9 cellular contexts compared by ENCODE assay signal in the genomic region with DNA sequence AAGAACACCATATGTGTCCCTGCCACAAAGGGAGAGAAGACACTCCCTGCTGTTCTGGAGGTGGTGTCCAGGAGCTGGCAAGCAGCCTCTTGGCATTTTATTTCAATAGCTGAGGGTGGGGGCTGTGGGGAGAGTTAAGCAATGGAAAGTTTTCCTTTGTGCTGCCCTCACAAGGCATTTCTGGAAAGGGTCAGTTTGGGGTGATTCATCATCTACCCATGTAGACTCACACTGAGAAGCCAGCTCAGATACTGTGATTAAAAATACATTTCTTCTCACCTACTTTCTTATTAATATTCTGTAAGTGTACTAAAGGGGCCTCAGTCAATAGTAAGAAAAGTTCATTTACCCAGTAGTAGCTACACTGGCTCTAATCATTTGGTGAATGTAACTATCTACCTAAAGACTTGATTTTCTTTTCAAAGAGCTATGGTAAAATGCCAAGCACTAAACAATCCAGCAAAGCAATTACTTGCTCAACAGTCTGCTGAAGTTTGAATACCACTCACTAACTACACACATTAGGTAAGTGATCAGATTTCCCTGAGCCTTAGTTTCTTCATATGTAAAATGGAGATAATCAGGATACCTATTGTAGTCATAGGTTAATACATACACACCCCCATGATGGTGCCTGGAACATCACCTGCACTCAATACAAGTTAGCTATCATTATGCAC. TPM values are rescaled to one million over a fixed set of nuclear protein-coding genes. Genes with fewer than 3 reads are reported as not detected.
DNase-seq lines count a peak whose midpoint lies in the region; ATAC-seq and TF ChIP-seq lines count a peak whose summit lies in the region.
"Had no signal": no experiment of that assay in that cellular context is flagged by ENCODE, and none has a peak within 500 bp of the region (broad histone marks: within the 10 kb centered on the region; RNA-seq: fewer than 3 reads in every experiment).

No MANE protein-coding gene starts in this region.

- POLR2A ChIA-PET in HCT116 (lab: Charles Lee): no interaction called here

- intact Hi-C loops in HCT116 (cut with micrococcal nuclease): no loop called here
- intact Hi-C loops in right cardiac atrium (cut with DNase I): loop anchor here in 1 of 4 donors (10.0 kb wide), 1 partner anchor 149 kb away; no protein-coding TSS in a partner anchor

- H4K20me1 ChIP-seq in HCT116 (ENCODE audit: insufficient read depth): no peaks in the 10 kb centered on the region

- no peak for TF ChIP-seq POLR2A in HCT116 (IDR thresholded peaks at IDR 0.05; ENCODE audit: borderline replicate concordance, extremely low read depth, insufficient read depth, insufficient read length)

- peaks cover 12 to 22% of the 10 kb centered on the region in 2 experiments for H3K4me1 ChIP-seq in HCT116 (ENCODE audit: control insufficient read depth in 1 of 2, insufficient read depth in 2 of 2, low read length in 2 of 2)
- peaks cover 12% of the 10 kb centered on the region for H3K4me1 ChIP-seq in right cardiac atrium (ENCODE audit: control insufficient read depth, insufficient read depth, low read length)
- H3K4me1 ChIP-seq in skeletal muscle tissue (ENCODE audit: control insufficient read depth in 3 of 3, insufficient read depth in 3 of 3, low read length in 3 of 3): peaks cover 22 to 38% (median 32%) of the 10 kb centered on the region in 3 donors
- H3K4me1 ChIP-seq: parathyroid adenoma had no signal

- BruUV-seq in HCT116 (replicated peaks; lab: Mats Ljungman, UMichigan): no TSS peak

- no peak for TF ChIP-seq RAD21 in HCT116 (IDR thresholded peaks at IDR 0.05; ENCODE audit: low read depth)

- H3K9me2 ChIP-seq in HCT116 (ENCODE audit: insufficient read depth): no peaks in the 10 kb centered on the region

- H3K4me3 Mint-ChIP-seq in mesothelial cell of epicardium: no peak overlapping the region

- H3K27ac Mint-ChIP-seq in mesothelial cell of epicardium: no peak overlapping the region

- H3K27ac ChIP-seq in HCT116 (ENCODE audit: low read depth, low read length) (peak overlapping the region; percentile 53), right cardiac atrium (ENCODE audit: low read length) (peak overlapping the region; percentile 70), skeletal muscle tissue (ENCODE audit: low read depth, low read length) (peak overlapping the region; percentile 55)
- H3K27ac ChIP-seq: parathyroid adenoma had no signal

- H3K9ac ChIP-seq in HCT116 (ENCODE audit: low read length) (no peak overlapping the region), skeletal muscle tissue (ENCODE audit: low read depth in 1 of 3, low read length in 3 of 3) (peak overlapping the region in 2 of 3 donors; percentile 16 to 54)
- H3K9ac ChIP-seq: parathyroid adenoma had no signal

- H3K9me3 Mint-ChIP-seq in mesothelial cell of epicardium: peaks cover 7% of the 10 kb centered on the region

- no peak overlapping the region for H2AFZ ChIP-seq in HCT116 (ENCODE audit: low read depth, low read length, poor library complexity, severe bottlenecking)
- H2AFZ ChIP-seq: parathyroid adenoma had no signal

- peaks cover 3% of the 10 kb centered on the region for H3K27me3 Mint-ChIP-seq in mesothelial cell of epicardium (ENCODE audit: low read depth)

- in situ Hi-C loops in astrocyte of the cerebellum (cut with HindIII; ENCODE audit: low sequenced_read_pairs): no loop called here

- peak overlapping the region; percentile 61 for H3K4me2 ChIP-seq in HCT116 (ENCODE audit: low read length)

- no peak overlapping the region for H3K4me3 ChIP-seq in HCT116 (replicated peaks in 1 of 2; ENCODE audit: low read depth in 1 of 2, low read length in 2 of 2)
- H3K4me3 ChIP-seq in astrocyte of the cerebellum (ENCODE audit: low read depth, low read length): no peak overlapping the region
- no peak overlapping the region for H3K4me3 ChIP-seq in right cardiac atrium (ENCODE audit: low read length)
- no peak overlapping the region for H3K4me3 ChIP-seq in skeletal muscle tissue (ENCODE audit: low read length in 3 of 3)

- ATAC-seq in HCT116 (peak; percentile 80), right cardiac atrium (peak; percentile 79 to 91), GM18517 (IDR thresholded peaks at IDR 0.05; ENCODE audit: unreplicated experiment) (no peak)

- peaks cover 7% of the 10 kb centered on the region for H3K4me1 Mint-ChIP-seq in mesothelial cell of epicardium

- RAD21 ChIA-PET in HCT116 (lab: Charles Lee; ENCODE audit: low non-redundant PET in 1 of 2, low total read pairs in 2 of 2, uncharacterized antibody in 2 of 2, unreplicated experiment in 2 of 2): no interaction called here

- H3K36me3 ChIP-seq in HCT116 (ENCODE audit: control insufficient read depth in 1 of 2, insufficient read depth in 2 of 2, low read length in 2 of 2) (no peaks in the 10 kb centered on the region), skeletal muscle tissue (ENCODE audit: control insufficient read depth in 3 of 3, insufficient read depth in 3 of 3, low read length in 3 of 3) (no peaks in the 10 kb centered on the region)

- no peaks in the 10 kb centered on the region for H3K27me3 ChIP-seq in HCT116 (ENCODE audit: insufficient read depth, low read length)
- H3K27me3 ChIP-seq in right cardiac atrium (ENCODE audit: control insufficient read depth, insufficient read depth): no peaks in the 10 kb centered on the region
- no peaks in the 10 kb centered on the region for H3K27me3 ChIP-seq in skeletal muscle tissue (ENCODE audit: control insufficient read depth in 3 of 3, insufficient read depth in 3 of 3, low read length in 3 of 3)

- CTCF ChIA-PET in HCT116 (lab: Charles Lee): interaction anchor here (1.3 kb wide), 1 partner anchor 439 kb away, joined by 3 read pairs; no protein-coding TSS in a partner anchor

- H3K36me3 Mint-ChIP-seq in mesothelial cell of epicardium: no peaks in the 10 kb centered on the region

- no peaks in the 10 kb centered on the region for H3K9me3 ChIP-seq in HCT116 (ENCODE audit: control insufficient read depth in 1 of 2, insufficient read depth in 1 of 2, low read depth in 1 of 2, low read length in 2 of 2)
- H3K9me3 ChIP-seq in right cardiac atrium (ENCODE audit: control insufficient read depth, low read length): no peaks in the 10 kb centered on the region
- peaks cover 0 to 2% (median 0%) of the 10 kb centered on the region in 3 donors for H3K9me3 ChIP-seq in skeletal muscle tissue (ENCODE audit: control insufficient read depth in 3 of 3, low read length in 3 of 3)

- H3K79me2 ChIP-seq in HCT116 (ENCODE audit: insufficient read depth, low read length): no peaks in the 10 kb centered on the region
- H3K79me2 ChIP-seq: parathyroid adenoma had no signal

- peak; percentile 29 for DNase-seq in HCT116 (ENCODE audit: low read depth, low spot score)
- DNase-seq in astrocyte of the cerebellum (ENCODE audit: low read depth): peak; percentile 85
- peak; percentile 73 to 75 (median 75) for DNase-seq in right cardiac atrium
- DNase-seq in NCI-H345 treated with DMSO at 0.1 percent for 48 hours (lab: John Stamatoyannopoulos, UW; ENCODE audit: unreplicated experiment): no peak
- DNase-seq in DMS53 treated with DMSO at 0.1 percent for 48 hours (lab: John Stamatoyannopoulos, UW; ENCODE audit: unreplicated experiment): no peak
- DNase-seq in mesothelial cell of epicardium (ENCODE audit: low spot score in 2 of 2, unreplicated experiment in 2 of 2): no peak

- TF ChIP-seq CTCF in HCT116 (IDR thresholded peaks at IDR 0.05 in 2 of 3, conservative IDR thresholded peaks at IDR 0.05 in 1 of 3; ENCODE audit: borderline replicate concordance in 1 of 3, insufficient read depth in 1 of 3, low read depth in 2 of 3, low read length in 2 of 3) (no peak), astrocyte of the cerebellum (IDR thresholded peaks at IDR 0.05; ENCODE audit: low read depth, low read length, missing control alignments) (no peak), mesothelial cell of epicardium (IDR thresholded peaks at IDR 0.05; ENCODE audit: unreplicated experiment) (no peak)

TF ChIP-seq in HCT116, 20 proteins besides CTCF, POLR2A, EP300 and RAD21 (continues in another document):
- no peak for TF ChIP-seq CBX3 (IDR thresholded peaks at IDR 0.05; ENCODE audit: low read depth)
- 0 out of 2 replicates have a peak, but pooled peaks have one; percentile 39 for TF ChIP-seq JUND (IDR thresholded peaks at IDR 0.05)
- TF ChIP-seq, protein P1, sequence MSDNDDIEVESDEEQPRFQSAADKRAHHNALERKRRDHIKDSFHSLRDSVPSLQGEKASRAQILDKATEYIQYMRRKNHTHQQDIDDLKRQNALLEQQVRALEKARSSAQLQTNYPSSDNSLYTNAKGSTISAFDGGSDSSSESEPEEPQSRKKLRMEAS (IDR thresholded peaks at IDR 0.05): no peak
- no peak for TF ChIP-seq EGR1 (IDR thresholded peaks at IDR 0.05; ENCODE audit: low read depth)
- no peak for TF ChIP-seq EZH2 (IDR thresholded peaks at IDR 0.05)
- TF ChIP-seq YY1 (IDR thresholded peaks at IDR 0.05; ENCODE audit: extremely low read depth, insufficient replicate concordance, low read depth, low read length): no peak
- TF ChIP-seq, protein P2, sequence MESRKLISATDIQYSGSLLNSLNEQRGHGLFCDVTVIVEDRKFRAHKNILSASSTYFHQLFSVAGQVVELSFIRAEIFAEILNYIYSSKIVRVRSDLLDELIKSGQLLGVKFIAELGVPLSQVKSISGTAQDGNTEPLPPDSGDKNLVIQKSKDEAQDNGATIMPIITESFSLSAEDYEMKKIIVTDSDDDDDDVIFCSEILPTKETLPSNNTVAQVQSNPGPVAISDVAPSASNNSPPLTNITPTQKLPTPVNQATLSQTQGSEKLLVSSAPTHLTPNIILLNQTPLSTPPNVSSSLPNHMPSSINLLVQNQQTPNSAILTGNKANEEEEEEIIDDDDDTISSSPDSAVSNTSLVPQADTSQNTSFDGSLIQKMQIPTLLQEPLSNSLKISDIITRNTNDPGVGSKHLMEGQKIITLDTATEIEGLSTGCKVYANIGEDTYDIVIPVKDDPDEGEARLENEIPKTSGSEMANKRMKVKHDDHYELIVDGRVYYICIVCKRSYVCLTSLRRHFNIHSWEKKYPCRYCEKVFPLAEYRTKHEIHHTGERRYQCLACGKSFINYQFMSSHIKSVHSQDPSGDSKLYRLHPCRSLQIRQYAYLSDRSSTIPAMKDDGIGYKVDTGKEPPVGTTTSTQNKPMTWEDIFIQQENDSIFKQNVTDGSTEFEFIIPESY (IDR thresholded peaks at IDR 0.05; ENCODE audit: extremely low read depth, insufficient replicate concordance, low read length): no peak
- TF ChIP-seq, protein P3, sequence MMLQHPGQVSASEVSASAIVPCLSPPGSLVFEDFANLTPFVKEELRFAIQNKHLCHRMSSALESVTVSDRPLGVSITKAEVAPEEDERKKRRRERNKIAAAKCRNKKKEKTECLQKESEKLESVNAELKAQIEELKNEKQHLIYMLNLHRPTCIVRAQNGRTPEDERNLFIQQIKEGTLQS (IDR thresholded peaks at IDR 0.05): no peak
- TF ChIP-seq SIN3A (IDR thresholded peaks at IDR 0.05; ENCODE audit: low read depth): no peak
- TF ChIP-seq ELF1 (IDR thresholded peaks at IDR 0.05; ENCODE audit: borderline replicate concordance, low read depth): no peak
- TF ChIP-seq FOSL1 (IDR thresholded peaks at IDR 0.05; ENCODE audit: low read depth): 0 out of 2 replicates have a peak, but pooled peaks have one; percentile 34

RNA-seq across cellular contexts. Expression of a gene that starts 55.1 kb away (rescaled TPM):
- 0.25 TPM for total RNA-seq in HCT116 (2021; ENCODE audit: unreplicated experiment)
- polyA plus RNA-seq in HCT116 (2012): 0.03 and 0.04 TPM in 2 replicates
- total RNA-seq in right cardiac atrium: 1 to 10 TPM; 1.3 to 2.3 (median 1.5) TPM
- polyA plus RNA-seq in right cardiac atrium: 0.54 TPM
- 1.6 TPM for total RNA-seq in skeletal muscle tissue
- total RNA-seq in mesothelial cell of epicardium: 1.9 TPM in 3 replicates

Comparison
In these comparisons a context has a peak if more than half of its experiments do, and no peak if none do; other contexts are left out.
1. DNase-seq: peak in HCT116 (single experiment), astrocyte of the cerebellum (single experiment) and right cardiac atrium (3 of 3); none in NCI-H345 treated with DMSO at 0.1 percent for 48 hours (single experiment), DMS53 treated with DMSO at 0.1 percent for 48 hours (single experiment) and mesothelial cell of epicardium (0 of 2).
2. Peak in every context shown above with its lines, with median percentiles within 50 percentile points of each other: H3K27ac ChIP-seq.